21 cellular contexts compared by ENCODE assay signal in genomic region chr3:40281995-40282394, GRCh38.
"Had no signal": no experiment of that assay in that cellular context is flagged by ENCODE, and none has a peak within 500 bp of the region (broad histone marks: within the 10 kb centered on the region; RNA-seq: fewer than 3 reads in every experiment).

No MANE protein-coding gene starts in this region.

- H3K9me3 ChIP-seq: esophagus squamous epithelium, lower lobe of right lung had no signal

- H3K27ac ChIP-seq: coronary artery, dorsolateral prefrontal cortex, epithelial cell of prostate, esophagus squamous epithelium, gastroesophageal sphincter, heart right ventricle, left lung, lower lobe of right lung had no signal

- H3K4me3 ChIP-seq: coronary artery, dorsolateral prefrontal cortex, esophagus squamous epithelium, gastroesophageal sphincter, heart right ventricle, left lung, lower lobe of right lung had no signal

- H3K36me3 ChIP-seq: esophagus squamous epithelium, gastroesophageal sphincter, heart right ventricle, left lung, lower lobe of right lung had no signal

- DNase-seq: dermis blood vessel endothelial cell; dorsolateral prefrontal cortex; effector CD4-positive, alpha-beta T cell; effector memory CD4-positive, alpha-beta T cell; erythroblast; esophagus squamous epithelium; foreskin fibroblast; glutamatergic neuron; head of caudate nucleus; heart right ventricle; hippocampal formation; left cardiac atrium; left lung; left ventricle myocardium superior; lower lobe of right lung; mesendoderm; midbrain; naive thymus-derived CD4-positive, alpha-beta T cell had no signal

- H3K27me3 ChIP-seq: dorsolateral prefrontal cortex, esophagus squamous epithelium, gastroesophageal sphincter, heart right ventricle, left lung had no signal

- H3K4me1 ChIP-seq: esophagus squamous epithelium, gastroesophageal sphincter, left lung, lower lobe of right lung had no signal
